In genomic region chr17:81696218-81696941, GRCh38 we compare ENCODE assay signal across 1 cellular context.
TF ChIP-seq lines count a peak whose summit lies in the region.

No MANE protein-coding gene starts in this region.

TF ChIP-seq in HepG2, 621 proteins besides CTCF, POLR2A, EP300 and RAD21:
- TF ChIP-seq HNRNPL (IDR thresholded peaks at IDR 0.05; ENCODE audit: low read depth, low read length) (peak; percentile 62; the same call in 1 of the 2 replicates), ZNF451 (CRISPR knock-in tag; IDR thresholded peaks at IDR 0.05) (no peak), ZNF207 (IDR thresholded peaks at IDR 0.05; ENCODE audit: borderline replicate concordance) (no peak), ZNF280B (CRISPR knock-in tag; IDR thresholded peaks at IDR 0.05; ENCODE audit: borderline replicate concordance) (no peak), ZNF484 (CRISPR knock-in tag; IDR thresholded peaks at IDR 0.05; ENCODE audit: borderline replicate concordance, low read depth) (no peak), ZBTB42 (CRISPR knock-in tag; IDR thresholded peaks at IDR 0.05) (no peak), ZNF772 (CRISPR knock-in tag; IDR thresholded peaks at IDR 0.05) (no peak), ZNF589 (CRISPR knock-in tag; conservative IDR thresholded peaks at IDR 0.05) (no peak), MAZ (IDR thresholded peaks at IDR 0.05; ENCODE audit: borderline replicate concordance, low read depth, low read length) (no peak), MAZ (CRISPR knock-in tag; IDR thresholded peaks at IDR 0.05; ENCODE audit: low read depth) (no peak), ZFP91 (CRISPR knock-in tag; IDR thresholded peaks at IDR 0.05; ENCODE audit: borderline replicate concordance) (peak; percentile 45; the same call in 1 of the 2 replicates), PAX8 (CRISPR knock-in tag; IDR thresholded peaks at IDR 0.05; ENCODE audit: borderline replicate concordance) (no peak), RBFOX2 (IDR thresholded peaks at IDR 0.05; ENCODE audit: low read depth, low read length) (peak; percentile 73), MLLT10 (CRISPR knock-in tag; IDR thresholded peaks at IDR 0.05) (no peak), MIER3 (CRISPR knock-in tag; IDR thresholded peaks at IDR 0.05; ENCODE audit: borderline replicate concordance) (no peak), POGK (CRISPR knock-in tag; conservative IDR thresholded peaks at IDR 0.05) (no peak), SP1 (IDR thresholded peaks at IDR 0.05) (no peak), SP1 (CRISPR knock-in tag; IDR thresholded peaks at IDR 0.05) (no peak), AGO2 (optimal IDR thresholded peaks at IDR 0.05; ENCODE audit: low read depth, low read length) (peak; percentile 94), ZNF557 (CRISPR knock-in tag; IDR thresholded peaks at IDR 0.05) (no peak), NRL (CRISPR knock-in tag; IDR thresholded peaks at IDR 0.05; ENCODE audit: borderline replicate concordance) (0 out of 2 replicates have a peak, but pooled peaks have one; percentile 5), CHCHD3 (CRISPR knock-in tag; IDR thresholded peaks at IDR 0.05) (no peak), ZNF335 (CRISPR knock-in tag; IDR thresholded peaks at IDR 0.05) (no peak)
TF ChIP-seq in HepG2: peak in this region for 5.
